Comparison of ENCODE assay signal across 8 cellular contexts in genomic region chr2:74464406-74464805, GRCh38. TPM values are rescaled to one million over a fixed set of nuclear protein-coding genes. Genes with fewer than 3 reads are reported as not detected.
DNase-seq lines count a peak whose midpoint lies in the region; ATAC-seq and TF ChIP-seq lines count a peak whose summit lies in the region.

No MANE protein-coding gene starts in this region.

- DNase-seq in activated T-cell treated with anti-CD3 and anti-CD28 coated beads, Interleukin-2, amount 50 U/mL, for 72 hours: no peak
- no peak for DNase-seq in activated T-cell treated with anti-CD3 and anti-CD28 coated beads, Interleukin-2, amount 50 U/mL, for 1 hour
- DNase-seq in activated naive CD8-positive, alpha-beta T cell treated with anti-CD3 and anti-CD28 coated beads, Interleukin-2, amount 50 U/mL, for 24 hours: no peak
- no peak for DNase-seq in tibial nerve (ENCODE audit: low spot score in 2 of 2)
- DNase-seq in GM10266 (ENCODE audit: extremely low spot score): no peak

- H3K27ac ChIP-seq in layer of hippocampus (ENCODE audit: low read depth, low read length) (peak overlapping the region; percentile 18), tibial nerve (peak overlapping the region in 3 of 4 donors; percentile 85 to 90 (median 89))

- H3K4me3 Mint-ChIP-seq in activated T-cell treated with anti-CD3 and anti-CD28 coated beads, Interleukin-2, amount 50 U/mL, for 72 hours: peak overlapping the region; percentile 98 to 99
- H3K4me3 Mint-ChIP-seq in activated naive CD8-positive, alpha-beta T cell treated with anti-CD3 and anti-CD28 coated beads, Interleukin-2, amount 50 U/mL, for 24 hours: peak overlapping the region; percentile 99

- no peaks in the 10 kb centered on the region for H3K27me3 Mint-ChIP-seq in activated T-cell treated with anti-CD3 and anti-CD28 coated beads, Interleukin-2, amount 50 U/mL, for 72 hours (ENCODE audit: low read depth)
- no peaks in the 10 kb centered on the region for H3K27me3 Mint-ChIP-seq in activated naive CD8-positive, alpha-beta T cell treated with anti-CD3 and anti-CD28 coated beads, Interleukin-2, amount 50 U/mL, for 24 hours

- TF ChIP-seq CTCF in tibial nerve (IDR thresholded peaks at IDR 0.05) (no peak), GM10266 (IDR thresholded peaks at IDR 0.05; ENCODE audit: control insufficient read depth, insufficient read depth, low read depth, missing control alignments) (no peak)

- H3K9me3 ChIP-seq in tibial nerve: no peaks in the 10 kb centered on the region

- H3K27me3 ChIP-seq in layer of hippocampus (ENCODE audit: control insufficient read depth, insufficient read depth, low read length) (no peaks in the 10 kb centered on the region), tibial nerve (no peaks in the 10 kb centered on the region)

- no peaks in the 10 kb centered on the region for H3K9me3 Mint-ChIP-seq in activated T-cell treated with anti-CD3 and anti-CD28 coated beads, Interleukin-2, amount 50 U/mL, for 72 hours
- H3K9me3 Mint-ChIP-seq in activated naive CD8-positive, alpha-beta T cell treated with anti-CD3 and anti-CD28 coated beads, Interleukin-2, amount 50 U/mL, for 24 hours: no peaks in the 10 kb centered on the region

- peaks cover 0 to 7% of the 10 kb centered on the region in 2 donors for H3K36me3 Mint-ChIP-seq in activated T-cell treated with anti-CD3 and anti-CD28 coated beads, Interleukin-2, amount 50 U/mL, for 72 hours (ENCODE audit: insufficient read depth in 2 of 2)
- H3K36me3 Mint-ChIP-seq in activated naive CD8-positive, alpha-beta T cell treated with anti-CD3 and anti-CD28 coated beads, Interleukin-2, amount 50 U/mL, for 24 hours (ENCODE audit: low read depth): peaks cover 9% of the 10 kb centered on the region

- peaks cover 40% of the 10 kb centered on the region for H3K4me1 Mint-ChIP-seq in activated T-cell treated with anti-CD3 and anti-CD28 coated beads, Interleukin-2, amount 50 U/mL, for 72 hours (ENCODE audit: low read depth)
- peaks cover 28% of the 10 kb centered on the region for H3K4me1 Mint-ChIP-seq in activated naive CD8-positive, alpha-beta T cell treated with anti-CD3 and anti-CD28 coated beads, Interleukin-2, amount 50 U/mL, for 24 hours

- peak overlapping the region; percentile 84 to 96 (median 88) for H3K4me3 ChIP-seq in tibial nerve

- H3K27ac Mint-ChIP-seq in activated T-cell treated with anti-CD3 and anti-CD28 coated beads, Interleukin-2, amount 50 U/mL, for 72 hours: peak overlapping the region; percentile 79
- peak overlapping the region; percentile 78 for H3K27ac Mint-ChIP-seq in activated naive CD8-positive, alpha-beta T cell treated with anti-CD3 and anti-CD28 coated beads, Interleukin-2, amount 50 U/mL, for 24 hours

- H3K4me1 ChIP-seq in tibial nerve: peaks cover 0 to 29% (median 12%) of the 10 kb centered on the region in 4 donors

- no peak for TF ChIP-seq EP300 in tibial nerve (IDR thresholded peaks at IDR 0.05)

- ATAC-seq in activated T-cell treated with anti-CD3 and anti-CD28 coated beads, Interleukin-2, amount 50 U/mL, for 72 hours (replicated peaks in 1 of 2): peak; percentile 1 to 6
- ATAC-seq in activated naive CD8-positive, alpha-beta T cell treated with anti-CD3 and anti-CD28 coated beads, Interleukin-2, amount 50 U/mL, for 24 hours: no peak
- ATAC-seq in HG02981 (IDR thresholded peaks at IDR 0.05; ENCODE audit: unreplicated experiment) (no peak), HG02885 (IDR thresholded peaks at IDR 0.05; ENCODE audit: poor library complexity, unreplicated experiment) (no peak)

- 6 to 18% methylated on average over 7 to 8 of the region's 13 CpGs for WGBS in tibial nerve, 2 donors

- peaks cover 0 to 33% (median 0%) of the 10 kb centered on the region in 3 donors for H3K36me3 ChIP-seq in tibial nerve

- no peak for TF ChIP-seq POLR2A in tibial nerve (IDR thresholded peaks at IDR 0.05)

RNA-seq across cellular contexts. Expression of gene MOGS, which starts 0.8 kb away (rescaled TPM):
- total RNA-seq in activated T-cell treated with anti-CD3 and anti-CD28 coated beads, Interleukin-2, amount 50 U/mL, for 72 hours: 10 to 100 TPM; 64.7 to 65.1 TPM
- 10 to 100 TPM; 30.2 to 52.5 (median 39.7) TPM for total RNA-seq in tibial nerve

RNA-seq across cellular contexts. Expression of gene WBP1, which starts 6.2 kb away (rescaled TPM):
- total RNA-seq in activated T-cell treated with anti-CD3 and anti-CD28 coated beads, Interleukin-2, amount 50 U/mL, for 72 hours: 10 to 100 TPM; 65.0 to 87.7 TPM
- 10 to 100 TPM; 35.7 to 84.6 (median 69.0) TPM for total RNA-seq in tibial nerve

RNA-seq across cellular contexts. Expression of gene MRPL53, which starts 8.1 kb away (rescaled TPM):
- total RNA-seq in activated T-cell treated with anti-CD3 and anti-CD28 coated beads, Interleukin-2, amount 50 U/mL, for 72 hours: 10 to 100 TPM; 65.7 to 80.7 TPM
- total RNA-seq in tibial nerve: 10 to 100 TPM; 15.9 to 86.1 (median 34.4) TPM

RNA-seq across cellular contexts. Expression of gene INO80B, which starts 9.5 kb away (rescaled TPM):
- total RNA-seq in activated T-cell treated with anti-CD3 and anti-CD28 coated beads, Interleukin-2, amount 50 U/mL, for 72 hours: 10 to 100 TPM; 39.2 to 44.1 TPM
- 10 to 100 TPM; 15.1 to 40.6 (median 27.5) TPM for total RNA-seq in tibial nerve

RNA-seq across cellular contexts. Expression of gene CCDC142, which starts 18.4 kb away (rescaled TPM):
- 1 to 10 TPM; 9.0 to 9.5 TPM for total RNA-seq in activated T-cell treated with anti-CD3 and anti-CD28 coated beads, Interleukin-2, amount 50 U/mL, for 72 hours
- 10 to 100 TPM; 34.7 to 53.1 (median 39.4) TPM for total RNA-seq in tibial nerve

Comparison
In these comparisons a context has a peak if more than half of its experiments do, and no peak if none do; other contexts are left out.
1. ATAC-seq: peak in activated T-cell treated with anti-CD3 and anti-CD28 coated beads, Interleukin-2, amount 50 U/mL, for 72 hours (2 of 2); none in activated naive CD8-positive, alpha-beta T cell treated with anti-CD3 and anti-CD28 coated beads, Interleukin-2, amount 50 U/mL, for 24 hours (single experiment), HG02981 (single experiment) and HG02885 (single experiment).